Comparison of ENCODE assay signal across 1 cellular context in the genomic region with DNA sequence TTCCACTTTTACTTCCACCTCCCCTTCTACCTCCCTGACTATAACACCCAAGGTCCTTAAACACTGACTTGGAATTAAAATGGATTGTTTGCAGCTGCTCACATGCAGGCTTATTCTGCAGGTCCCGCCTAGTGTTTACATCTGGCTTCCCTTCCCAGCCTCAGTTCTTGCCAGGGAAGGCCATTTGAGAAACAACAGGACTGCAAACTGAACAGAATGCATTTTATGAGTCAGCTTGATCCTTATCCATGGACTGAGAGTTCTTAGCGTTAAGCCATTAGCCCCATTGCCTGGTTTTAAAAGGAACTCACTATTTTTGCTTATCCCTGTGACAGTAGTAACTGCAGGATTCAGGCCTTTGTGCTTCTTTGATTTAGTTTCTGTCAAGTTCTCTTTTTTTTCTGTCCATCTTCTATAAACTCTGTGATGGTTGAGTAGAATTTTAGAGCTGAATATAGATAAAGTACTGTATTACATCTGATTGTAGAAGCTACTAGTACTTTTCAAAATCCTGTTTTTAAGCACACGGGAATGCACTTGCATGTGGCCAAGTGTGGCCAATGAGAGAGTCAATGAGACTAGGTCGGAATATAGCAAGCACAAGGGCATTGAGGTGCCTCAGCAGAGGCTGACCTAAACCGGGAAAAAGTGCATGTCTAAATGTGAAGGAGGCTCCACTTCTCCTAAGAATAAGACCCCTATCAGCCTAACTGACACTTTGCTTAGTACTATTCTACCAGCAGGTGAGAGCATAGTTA.
TF ChIP-seq lines count a peak whose summit lies in the region.

No MANE protein-coding gene starts in this region.

TF ChIP-seq in SK-N-SH treated with all-trans-retinoic acid at 6 μM for 48 hours, 23 proteins besides CTCF, POLR2A, EP300 and RAD21 (continued from another document):
- TF ChIP-seq, protein P1, sequence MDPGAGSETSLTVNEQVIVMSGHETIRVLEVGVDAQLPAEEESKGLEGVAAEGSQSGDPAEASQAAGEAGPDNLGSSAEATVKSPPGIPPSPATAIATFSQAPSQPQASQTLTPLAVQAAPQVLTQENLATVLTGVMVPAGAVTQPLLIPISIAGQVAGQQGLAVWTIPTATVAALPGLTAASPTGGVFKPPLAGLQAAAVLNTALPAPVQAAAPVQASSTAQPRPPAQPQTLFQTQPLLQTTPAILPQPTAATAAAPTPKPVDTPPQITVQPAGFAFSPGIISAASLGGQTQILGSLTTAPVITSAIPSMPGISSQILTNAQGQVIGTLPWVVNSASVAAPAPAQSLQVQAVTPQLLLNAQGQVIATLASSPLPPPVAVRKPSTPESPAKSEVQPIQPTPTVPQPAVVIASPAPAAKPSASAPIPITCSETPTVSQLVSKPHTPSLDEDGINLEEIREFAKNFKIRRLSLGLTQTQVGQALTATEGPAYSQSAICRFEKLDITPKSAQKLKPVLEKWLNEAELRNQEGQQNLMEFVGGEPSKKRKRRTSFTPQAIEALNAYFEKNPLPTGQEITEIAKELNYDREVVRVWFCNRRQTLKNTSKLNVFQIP (CRISPR knock-in tag; IDR thresholded peaks at IDR 0.05; ENCODE audit: borderline replicate concordance, low read depth), result no peak
- TF ChIP-seq SNAI2 (CRISPR knock-in tag; IDR thresholded peaks at IDR 0.05) (no peak), ZNF70 (CRISPR knock-in tag; IDR thresholded peaks at IDR 0.05) (no peak), TCF4 (CRISPR knock-in tag; IDR thresholded peaks at IDR 0.05; ENCODE audit: borderline replicate concordance) (peak; percentile 91), ZC3H10 (CRISPR knock-in tag; IDR thresholded peaks at IDR 0.05) (no peak), OSR1 (CRISPR knock-in tag; IDR thresholded peaks at IDR 0.05) (no peak), ZFP3 (CRISPR knock-in tag; IDR thresholded peaks at IDR 0.05) (no peak), GLIS3 (CRISPR knock-in tag; IDR thresholded peaks at IDR 0.05) (no peak), ZNF8 (CRISPR knock-in tag; IDR thresholded peaks at IDR 0.05) (no peak), ESRRG (CRISPR knock-in tag; IDR thresholded peaks at IDR 0.05) (no peak), ZFP30 (CRISPR knock-in tag; IDR thresholded peaks at IDR 0.05) (no peak), CREB5 (CRISPR knock-in tag; IDR thresholded peaks at IDR 0.05; ENCODE audit: low read depth) (peak; percentile 21; the same call in 1 of the 2 replicates), CSDC2 (CRISPR knock-in tag; IDR thresholded peaks at IDR 0.05) (no peak), BACH2 (CRISPR knock-in tag; IDR thresholded peaks at IDR 0.05; ENCODE audit: borderline replicate concordance) (peak; percentile 95; the same call in 1 of the 2 replicates), ARNTL (CRISPR knock-in tag; IDR thresholded peaks at IDR 0.05; ENCODE audit: borderline replicate concordance, low read depth) (no peak), ISL1 (CRISPR knock-in tag; IDR thresholded peaks at IDR 0.05) (peak; percentile 89), PPARA (CRISPR knock-in tag; IDR thresholded peaks at IDR 0.05; ENCODE audit: borderline replicate concordance) (no peak), RARB (CRISPR knock-in tag; IDR thresholded peaks at IDR 0.05) (no peak)
- TF ChIP-seq, protein P2, sequence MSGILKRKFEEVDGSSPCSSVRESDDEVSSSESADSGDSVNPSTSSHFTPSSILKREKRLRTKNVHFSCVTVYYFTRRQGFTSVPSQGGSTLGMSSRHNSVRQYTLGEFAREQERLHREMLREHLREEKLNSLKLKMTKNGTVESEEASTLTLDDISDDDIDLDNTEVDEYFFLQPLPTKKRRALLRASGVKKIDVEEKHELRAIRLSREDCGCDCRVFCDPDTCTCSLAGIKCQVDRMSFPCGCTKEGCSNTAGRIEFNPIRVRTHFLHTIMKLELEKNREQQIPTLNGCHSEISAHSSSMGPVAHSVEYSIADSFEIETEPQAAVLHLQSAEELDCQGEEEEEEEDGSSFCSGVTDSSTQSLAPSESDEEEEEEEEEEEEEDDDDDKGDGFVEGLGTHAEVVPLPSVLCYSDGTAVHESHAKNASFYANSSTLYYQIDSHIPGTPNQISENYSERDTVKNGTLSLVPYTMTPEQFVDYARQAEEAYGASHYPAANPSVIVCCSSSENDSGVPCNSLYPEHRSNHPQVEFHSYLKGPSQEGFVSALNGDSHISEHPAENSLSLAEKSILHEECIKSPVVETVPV (CRISPR knock-in tag; IDR thresholded peaks at IDR 0.05), result no peak
